9 cellular contexts compared by ENCODE assay signal in the genomic region with DNA sequence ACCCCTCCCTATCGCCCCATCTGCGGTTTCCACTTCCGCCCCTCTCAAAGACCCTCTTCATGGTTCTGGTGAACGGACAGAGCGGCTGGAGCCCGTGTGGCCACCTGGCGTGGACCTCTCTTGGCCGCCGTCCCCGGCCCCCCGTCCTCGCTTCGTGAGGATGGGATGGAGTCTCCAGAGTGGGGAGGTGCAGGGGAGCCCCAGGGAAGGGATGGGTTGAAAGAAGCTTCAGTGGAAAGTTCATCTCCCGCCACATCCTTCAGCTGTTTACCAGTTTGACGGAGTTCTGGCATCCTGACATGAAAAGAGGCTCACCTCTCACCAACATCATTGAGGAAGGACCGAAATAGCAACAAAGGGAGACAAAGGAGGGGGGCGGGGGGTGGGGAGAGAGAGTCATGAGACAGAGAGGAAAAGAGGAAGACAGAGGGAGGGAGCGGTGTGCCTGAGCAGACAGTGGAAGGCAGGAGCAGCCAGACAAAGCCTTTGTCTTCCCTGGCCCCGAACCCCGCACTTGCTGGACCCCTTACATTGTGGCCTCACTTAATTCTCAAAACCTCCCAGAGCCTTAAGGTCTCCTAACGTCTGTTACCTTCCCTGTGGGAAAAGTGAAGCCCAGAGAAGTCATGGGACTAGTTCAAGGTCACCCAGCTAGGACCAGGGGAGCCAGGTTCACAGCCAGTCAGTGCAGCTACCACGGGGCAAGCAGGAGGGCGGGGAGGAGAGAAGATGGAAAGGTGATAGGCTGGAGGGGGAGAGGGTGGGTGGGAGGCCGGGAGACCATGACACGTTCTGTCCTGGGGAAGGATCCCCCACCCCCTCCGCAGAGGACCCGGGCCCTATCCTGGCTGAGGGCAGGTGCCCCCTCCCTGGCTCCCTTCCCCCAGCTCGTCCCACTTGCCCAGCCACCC.
A peak's percentile ranks its signal among the peaks of the same experiment; 100 is the strongest.
DNase-seq lines count a peak whose midpoint lies in the region; ATAC-seq and FAIRE-seq lines count a peak whose summit lies in the region.
"Had no signal": no experiment of that assay in that cellular context is flagged by ENCODE, and none has a peak within 500 bp of the region (broad histone marks: within the 10 kb centered on the region; RNA-seq: fewer than 3 reads in every experiment).

No MANE protein-coding gene starts in this region.

- peak; percentile 4 for FAIRE-seq in GM19239 (lab: Jason Lieb, UNC)

- DNase-seq in GM19239 (ENCODE audit: insufficient read length, low spot score): no peak
- DNase-seq in OCI-M1 (lab: John Stamatoyannopoulos, UW): peak; percentile 19
- peak; percentile 41 for DNase-seq in activated naive CD4-positive, alpha-beta T cell treated with Interleukin-2 at 50 U/mL for 16 hours
- peak; percentile 66 for DNase-seq in pons (ENCODE audit: low spot score)
- DNase-seq in NCI-H524 treated with DMSO at 0.1 percent for 48 hours (lab: John Stamatoyannopoulos, UW): no peak
- DNase-seq in NCI-H128 (lab: John Stamatoyannopoulos, UW; ENCODE audit: unreplicated experiment): no peak
- DNase-seq in cortex of kidney (lab: John Stamatoyannopoulos, UW): no peak
- DNase-seq: uterus had no signal

- ATAC-seq in HG03565 (IDR thresholded peaks at IDR 0.05; ENCODE audit: unreplicated experiment): no peak

Comparison
In these comparisons a context has a peak if more than half of its experiments do, and no peak if none do; other contexts are left out.
1. DNase-seq: peak in OCI-M1 (single experiment), activated naive CD4-positive, alpha-beta T cell treated with Interleukin-2 at 50 U/mL for 16 hours (single experiment) and pons (single experiment); none in GM19239 (single experiment), NCI-H524 treated with DMSO at 0.1 percent for 48 hours (single experiment), NCI-H128 (single experiment) and cortex of kidney (single experiment).